In the genomic region with DNA sequence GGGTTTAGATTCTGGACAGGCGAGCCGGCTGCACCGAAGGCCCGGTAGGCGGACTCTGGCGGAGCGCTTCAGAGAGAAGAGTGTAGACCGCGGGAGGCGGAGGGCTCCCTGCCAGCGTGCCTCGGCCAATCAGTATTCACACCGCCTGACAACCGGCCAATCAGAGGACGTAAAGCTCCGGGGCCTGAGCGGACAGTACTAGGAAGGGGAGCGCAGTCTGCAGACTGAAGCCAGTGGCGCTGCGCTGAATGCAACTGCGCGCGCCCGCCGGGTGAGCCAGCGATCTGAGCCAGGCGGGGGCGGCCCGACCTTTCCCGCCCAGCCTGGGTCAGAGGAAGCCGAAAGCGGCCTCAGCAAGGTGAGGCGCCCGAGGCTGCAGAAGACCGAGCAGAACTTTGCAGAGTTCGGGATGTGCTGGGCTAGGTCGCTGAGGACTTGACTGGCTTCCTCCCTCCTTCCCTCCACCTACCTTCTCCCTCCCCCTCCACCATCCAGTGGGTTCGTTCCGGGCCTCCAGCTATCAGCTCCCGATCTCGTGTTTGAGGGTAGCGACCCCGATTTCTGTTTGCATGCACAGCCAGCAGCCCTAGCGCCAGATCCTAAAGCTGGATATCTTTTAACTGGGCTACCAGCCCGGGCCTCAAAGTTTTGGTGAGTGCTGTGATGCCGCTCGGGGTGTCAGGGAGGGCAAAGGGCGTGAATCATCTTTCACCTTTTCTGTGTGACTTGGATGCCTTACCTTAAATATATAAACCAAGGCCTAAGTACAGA, we compare ENCODE assay signal across 8 cellular contexts. TPM values are rescaled to one million over a fixed set of nuclear protein-coding genes. Genes with fewer than 3 reads are reported as not detected.
DNase-seq lines count a peak whose midpoint lies in the region; ATAC-seq and TF ChIP-seq lines count a peak whose summit lies in the region.

A gene (plus strand): TSS at position 233 of the 771 bp plus-strand sequence. CDS start 1,257 bp downstream, outside the sequence.

- CTCF ChIA-PET in A673 (lab: Charles Lee), result no interaction called here

- TF ChIP-seq CTCF in A673 (conservative IDR thresholded peaks at IDR 0.05; ENCODE audit: low read depth, low read length), result no peak
- no peak for TF ChIP-seq CTCF in LNCaP clone FGC (IDR thresholded peaks at IDR 0.05; ENCODE audit: control insufficient read depth, extremely low read depth, insufficient read depth)
- TF ChIP-seq CTCF in fibroblast of lung (conservative IDR thresholded peaks at IDR 0.05 in 1 of 2, IDR thresholded peaks at IDR 0.05 in 1 of 2; ENCODE audit: low read depth in 1 of 2, low read length in 2 of 2), result no peak
- TF ChIP-seq CTCF in upper lobe of left lung (IDR thresholded peaks at IDR 0.05), result no peak

- H3K4me3 ChIP-seq in A673 (ENCODE audit: low read depth, low read length, poor library complexity, severe bottlenecking) (no peak within 1 kb of the TSS), LNCaP clone FGC (ENCODE audit: low read depth, low read length) (no peak within 1 kb of the TSS; the same call in 1 of the 2 replicates), fibroblast of lung (replicated peaks in 1 of 4; ENCODE audit: control extremely low read depth in 1 of 4, insufficient read depth in 1 of 4, low read depth in 3 of 4, low read length in 4 of 4) (no peak within 1 kb of the TSS), upper lobe of left lung (peak within 1 kb of the TSS in 3 of 4 donors; percentile 28 to 37 (median 34))

- peak; percentile 64 for ATAC-seq in GM18520 (IDR thresholded peaks at IDR 0.05; ENCODE audit: unreplicated experiment)
- peak; percentile 94 for ATAC-seq in upper lobe of left lung (ENCODE audit: low FRiP score in 2 of 2)
- no peak for ATAC-seq in HG02623 (IDR thresholded peaks at IDR 0.05; ENCODE audit: unreplicated experiment)

- no peak within 1 kb of the TSS for H3K9ac ChIP-seq in fibroblast of lung (ENCODE audit: insufficient read depth, low read length)

- H2AFZ ChIP-seq in fibroblast of lung (ENCODE audit: low read length), result peak within 1 kb of the TSS; percentile 17

- H3K36me3 ChIP-seq in A673 (ENCODE audit: insufficient read depth, low read length, poor library complexity, severe bottlenecking) (no peaks in the 10 kb centered on the region), fibroblast of lung (ENCODE audit: control insufficient read depth, insufficient read depth, low read length) (no peaks in the 10 kb centered on the region), upper lobe of left lung (no peaks in the 10 kb centered on the region)

- BruUV-seq in A673 (replicated peaks; lab: Mats Ljungman, UMichigan), result no TSS peak

- H3K4me1 ChIP-seq in A673 (ENCODE audit: insufficient read depth, low read length, poor library complexity, severe bottlenecking), result no peaks in the 10 kb centered on the region
- no peaks in the 10 kb centered on the region for H3K4me1 ChIP-seq in fibroblast of lung (ENCODE audit: control insufficient read depth, extremely low read depth, insufficient read depth, low read length)
- H3K4me1 ChIP-seq in upper lobe of left lung, result peaks cover 46 to 72% (median 51%) of the 10 kb centered on the region in 4 donors

- H3K27me3 ChIP-seq in A673 (replicated peaks; ENCODE audit: insufficient read depth, low read depth, low read length, poor library complexity) (peaks cover 100% of the 10 kb centered on the region), fibroblast of lung (ENCODE audit: control insufficient read depth, insufficient read depth, low read length) (peaks cover 24% of the 10 kb centered on the region), upper lobe of left lung (peaks cover 0 to 79% (median 47%) of the 10 kb centered on the region in 4 donors)

- H4K20me1 ChIP-seq in fibroblast of lung (ENCODE audit: control insufficient read depth, extremely low read depth, insufficient read depth, low read length), result no peaks in the 10 kb centered on the region

- no peak for TF ChIP-seq EP300 in upper lobe of left lung (IDR thresholded peaks at IDR 0.05)

- POLR2A ChIA-PET in A673 (lab: Charles Lee; ENCODE audit: low non-redundant PET), result interaction anchor here (0.5 to 0.7 kb wide), 2 partner anchors 77 to 107 kb away, joined by 3 read pairs; no protein-coding TSS in a partner anchor

- DNase-seq in A673 (ENCODE audit: low spot score) (peak; percentile 63), LNCaP clone FGC (ENCODE audit: low read depth) (peak; percentile 79), fibroblast of lung (ENCODE audit: low read depth in 2 of 2) (peak; percentile 25 to 65), mucosa of gallbladder (ENCODE audit: low spot score) (peak; percentile 88), upper lobe of left lung (peak; percentile 86 to 92)
- peak; percentile 33 for DNase-seq in activated CD4-positive, CD25-positive, alpha-beta regulatory T cell treated with anti-CD3 and anti-CD28 coated beads, Interleukin-2, amount 50 U/mL, for 72 hours

- H3K27ac ChIP-seq in A673 (ENCODE audit: low read depth, low read length, poor library complexity, severe bottlenecking), result no peak within 1 kb of the TSS
- no peak within 1 kb of the TSS for H3K27ac ChIP-seq in fibroblast of lung (ENCODE audit: insufficient read depth, low read length)
- H3K27ac ChIP-seq in upper lobe of left lung, result peak within 1 kb of the TSS in 2 of 4 donors; percentile 8 to 48

- H3K4me2 ChIP-seq in fibroblast of lung (ENCODE audit: extremely low read depth, insufficient read depth, low read length), result peak within 1 kb of the TSS; percentile 25

- no peaks in the 10 kb centered on the region for H3K79me2 ChIP-seq in fibroblast of lung (ENCODE audit: control insufficient read depth, insufficient read depth, low read length)

- WGBS in upper lobe of left lung, 2 donors, result 3 to 7% methylated on average over 30 to 45 of the region's 48 CpGs

- intact Hi-C loops in A673 (cut with micrococcal nuclease; ENCODE audit: unreplicated experiment), result no loop called here

- H3K9me3 ChIP-seq in A673 (ENCODE audit: low read depth, low read length, poor library complexity, severe bottlenecking), result no peaks in the 10 kb centered on the region
- no peaks in the 10 kb centered on the region for H3K9me3 ChIP-seq in fibroblast of lung (ENCODE audit: control insufficient read depth, insufficient read depth, low read depth, low read length)
- no peaks in the 10 kb centered on the region for H3K9me3 ChIP-seq in upper lobe of left lung

- peak in 1 of 4 donors; percentile 36 for TF ChIP-seq POLR2A in upper lobe of left lung (IDR thresholded peaks at IDR 0.05)

RNA-seq across cellular contexts. Expression of the gene that starts here (rescaled TPM):
- not detected in 2 replicates for total RNA-seq in A673 (2021)
- total RNA-seq in fibroblast of lung, result not detected in 2 replicates
- polyA plus RNA-seq in fibroblast of lung, result 0.16 TPM in 1 of 2 replicates, not detected in the other
- 0.06 TPM in 1 of 2 replicates, not detected in the other for polyA plus RNA-seq in fibroblast of lung (2012)
- polyA minus RNA-seq in fibroblast of lung (ENCODE audit: low replicate concordance), result not detected in 2 replicates
- total RNA-seq in mucosa of gallbladder, result not detected
- under 1 TPM in 4 of 6 donors, not detected in 2; 0.43 to 0.84 (median 0.78) TPM for total RNA-seq in upper lobe of left lung

Comparison
In these comparisons a context has a peak if more than half of its experiments do, and no peak if none do; other contexts are left out.
1. Peak in DNase-seq in A673; RNA of the gene not detected or under 1 TPM.
2. Peak in DNase-seq and H3K4me2 ChIP-seq in fibroblast of lung; RNA of the gene not detected or under 1 TPM.
3. Peak in DNase-seq in mucosa of gallbladder; RNA of the gene not detected or under 1 TPM.
4. Peak in DNase-seq, ATAC-seq and H3K4me3 ChIP-seq in upper lobe of left lung; RNA of the gene not detected or under 1 TPM.
5. DNase-seq: peak in every context shown above with its lines; median percentile 89 in upper lobe of left lung; 88 in mucosa of gallbladder; 79 in LNCaP clone FGC; 63 in A673; 45 in fibroblast of lung; 33 in activated CD4-positive, CD25-positive, alpha-beta regulatory T cell treated with anti-CD3 and anti-CD28 coated beads, Interleukin-2, amount 50 U/mL, for 72 hours.